ENCODE assay signal across 24 cellular contexts in genomic region chr4:76718806-76719205, GRCh38.
A peak's percentile ranks its signal among the peaks of the same experiment; 100 is the strongest.
DNase-seq lines count a peak whose midpoint lies in the region; ATAC-seq and TF ChIP-seq lines count a peak whose summit lies in the region.
"Had no signal": no experiment of that assay in that cellular context is flagged by ENCODE, and none has a peak within 500 bp of the region (broad histone marks: within the 10 kb centered on the region; RNA-seq: fewer than 3 reads in every experiment).

No MANE protein-coding gene starts in this region.

- ATAC-seq in GM23338 (peak; percentile 81), thoracic aorta (ENCODE audit: insufficient number of reproducible peaks, low FRiP score, low read depth) (no peak)
- no peak for ATAC-seq in activated naive CD4-positive, alpha-beta T cell treated with anti-CD3 and anti-CD28 coated beads, Interleukin-2, amount 50 U/mL, for 72 hours
- ATAC-seq: activated CD4-positive, CD25-positive, alpha-beta regulatory T cell treated with anti-CD3 and anti-CD28 coated beads, Interleukin-2, amount 50 U/mL, for 24 hours; activated CD8-positive, alpha-beta T cell treated with anti-CD3 and anti-CD28 coated beads for 36 hours; natural killer cell treated with Interleukin-12 subunit alpha and Interleukin-12 subunit beta and Interleukin-15 and Interleukin-18, amount 100 ng/mL, for 72 hours; pancreas; right cardiac atrium had no signal

- H3K27me3 Mint-ChIP-seq in GM23338 (ENCODE audit: insufficient read depth, low read depth, poor library complexity), result peaks cover 2% of the 10 kb centered on the region

- H3K4me3 ChIP-seq in GM23338 (no peak overlapping the region), dorsolateral prefrontal cortex (peak overlapping the region in 8 of 59 donors; percentile 1 to 20 (median 7)), thoracic aorta (peak overlapping the region; percentile 12)
- H3K4me3 ChIP-seq: adrenal gland, cardiac muscle cell, GM23248, pancreas, uterus had no signal

- intact Hi-C loops in dorsolateral prefrontal cortex (cut with DNase I), result no loop called here

- H3K9me2 ChIP-seq in GM23338 (ENCODE audit: insufficient read depth), result no peaks in the 10 kb centered on the region

- H3K4me3 Mint-ChIP-seq in GM23338, result 0 out of 3 replicates have a peak overlapping the region, but pooled peaks have one; percentile 12
- H3K4me3 Mint-ChIP-seq: activated CD8-positive, alpha-beta T cell treated with anti-CD3 and anti-CD28 coated beads for 36 hours; CD8-positive, alpha-beta memory T cell; natural killer cell treated with Interleukin-12 subunit alpha and Interleukin-12 subunit beta and Interleukin-15 and Interleukin-18, amount 100 ng/mL, for 72 hours had no signal

- H3K27ac ChIP-seq in GM23338 (ENCODE audit: low read depth), result no peak overlapping the region
- peak overlapping the region in 30 of 59 donors; percentile 9 to 61 (median 40) for H3K27ac ChIP-seq in dorsolateral prefrontal cortex
- peak overlapping the region; percentile 62 to 85 for H3K27ac ChIP-seq in thoracic aorta
- H3K27ac ChIP-seq: adrenal gland, cardiac muscle cell, GM23248, pancreas, uterus had no signal

- H2AFZ ChIP-seq in GM23338, result no peak overlapping the region
- H2AFZ ChIP-seq: GM23248 had no signal

- peak overlapping the region; percentile 43; the same call in 1 of the 2 replicates for H3K27ac Mint-ChIP-seq in GM23338
- no peak overlapping the region for H3K27ac Mint-ChIP-seq in activated naive CD4-positive, alpha-beta T cell treated with anti-CD3 and anti-CD28 coated beads, Interleukin-2, amount 50 U/mL, for 72 hours
- H3K27ac Mint-ChIP-seq: activated CD8-positive, alpha-beta T cell treated with anti-CD3 and anti-CD28 coated beads for 36 hours; CD8-positive, alpha-beta memory T cell; natural killer cell treated with Interleukin-12 subunit alpha and Interleukin-12 subunit beta and Interleukin-15 and Interleukin-18, amount 100 ng/mL, for 72 hours had no signal

- H3K27me3 ChIP-seq in GM23338 (ENCODE audit: insufficient read depth) (no peaks in the 10 kb centered on the region), dorsolateral prefrontal cortex (no peaks in the 10 kb centered on the region), thoracic aorta (replicated peaks; ENCODE audit: insufficient read depth) (no peaks in the 10 kb centered on the region)
- H3K27me3 ChIP-seq: adrenal gland, cardiac muscle cell, pancreas, uterus had no signal

- H3K36me3 Mint-ChIP-seq in GM23338 (ENCODE audit: low read depth), result peaks cover 11% of the 10 kb centered on the region
- no peaks in the 10 kb centered on the region for H3K36me3 Mint-ChIP-seq in activated naive CD4-positive, alpha-beta T cell treated with anti-CD3 and anti-CD28 coated beads, Interleukin-2, amount 50 U/mL, for 72 hours
- H3K36me3 Mint-ChIP-seq: CD8-positive, alpha-beta memory T cell; natural killer cell treated with Interleukin-12 subunit alpha and Interleukin-12 subunit beta and Interleukin-15 and Interleukin-18, amount 100 ng/mL, for 72 hours had no signal

- no peaks in the 10 kb centered on the region for H3K9me3 Mint-ChIP-seq in GM23338
- no peaks in the 10 kb centered on the region for H3K9me3 Mint-ChIP-seq in activated naive CD4-positive, alpha-beta T cell treated with anti-CD3 and anti-CD28 coated beads, Interleukin-2, amount 50 U/mL, for 72 hours
- H3K9me3 Mint-ChIP-seq: activated CD8-positive, alpha-beta T cell treated with anti-CD3 and anti-CD28 coated beads for 36 hours; natural killer cell treated with Interleukin-12 subunit alpha and Interleukin-12 subunit beta and Interleukin-15 and Interleukin-18, amount 100 ng/mL, for 72 hours had no signal

- H3K4me2 ChIP-seq in GM23338, result 0 out of 2 replicates have a peak overlapping the region, but pooled peaks have one; percentile 3

- peaks cover 78% of the 10 kb centered on the region for H3K79me2 ChIP-seq in GM23338 (replicated peaks; ENCODE audit: insufficient read depth)

- H4K20me1 ChIP-seq in GM23338 (replicated peaks; ENCODE audit: insufficient read depth), result peaks cover 33% of the 10 kb centered on the region

- no peaks in the 10 kb centered on the region for H3K9me3 ChIP-seq in thoracic aorta
- H3K9me3 ChIP-seq: adrenal gland, pancreas, uterus had no signal

- TF ChIP-seq CTCF in GM23338 (conservative IDR thresholded peaks at IDR 0.05; ENCODE audit: low read depth in 2 of 2), result peak in 1 of 2 experiments; percentile 29; a peak in 2 of 4 replicates
- TF ChIP-seq CTCF in dorsolateral prefrontal cortex (IDR thresholded peaks at IDR 0.05 in 54 of 56, conservative IDR thresholded peaks at IDR 0.05 in 2 of 56; ENCODE audit: low read depth in 1 of 56, partially characterized antibody in 56 of 56), result no peak
- TF ChIP-seq CTCF in thoracic aorta (IDR thresholded peaks at IDR 0.05), result no peak

- peaks cover 53% of the 10 kb centered on the region for H3K4me1 Mint-ChIP-seq in GM23338
- H3K4me1 Mint-ChIP-seq: CD8-positive, alpha-beta memory T cell had no signal

- no peaks in the 10 kb centered on the region for H3F3A ChIP-seq in GM23338 (replicated peaks; ENCODE audit: low read depth)

- H3K4me1 ChIP-seq in GM23338 (ENCODE audit: insufficient read depth) (peaks cover 61% of the 10 kb centered on the region), thoracic aorta (ENCODE audit: control insufficient read depth in 1 of 2, low read depth in 2 of 2) (peaks cover 47 to 79% of the 10 kb centered on the region in 2 donors)
- H3K4me1 ChIP-seq: uterus had no signal

- DNase-seq in GM23338 (ENCODE audit: low spot score), result peak; percentile 49
- peak; percentile 38 for DNase-seq in NCI-H69 (lab: John Stamatoyannopoulos, UW)
- peak in 1 of 10 donors; percentile 40 for DNase-seq in dorsolateral prefrontal cortex
- no peak for DNase-seq in thoracic aorta (ENCODE audit: low spot score)
- DNase-seq in NCI-H226, result no peak
- no peak for DNase-seq in activated naive CD4-positive, alpha-beta T cell treated with anti-CD3 and anti-CD28 coated beads, Interleukin-2, amount 50 U/mL, for 72 hours (ENCODE audit: low spot score in 2 of 2)
- DNase-seq in stimulated activated CD4-positive, alpha-beta T cell treated with anti-CD3 and anti-CD28 coated beads, Interleukin-4, amount 100 ng/mL, for 24 hours, result no peak
- DNase-seq: activated CD8-positive, alpha-beta T cell treated with anti-CD3 and anti-CD28 coated beads for 36 hours; activated gamma-delta T cell treated with Interleukin-2 at 50 U/mL for 16 hours; adrenal gland; CD8-positive, alpha-beta memory T cell; GM23248; KG1; midbrain; NCI-H1930; NCI-H2227 treated with DMSO at 0.1 percent for 48 hours; pancreas; right cardiac atrium; SHP77 treated with DMSO at 0.1 percent for 48 hours; SW 1271; uterus had no signal

- H3K36me3 ChIP-seq in GM23338 (ENCODE audit: insufficient read depth) (0 out of 2 replicates have a peak, but pooled peaks cover 4% of the 10 kb centered on the region), thoracic aorta (no peaks in the 10 kb centered on the region)
- H3K36me3 ChIP-seq: adrenal gland, cardiac muscle cell, pancreas, uterus had no signal

TF ChIP-seq in GM23338, 12 proteins besides CTCF, POLR2A, EP300 and RAD21 (continues in another document):
- TF ChIP-seq ZNF114 (CRISPR knock-in tag; IDR thresholded peaks at IDR 0.05), result no peak

Comparison
In these comparisons a context has a peak if more than half of its experiments do, and no peak if none do; other contexts are left out.
1. DNase-seq: peak in GM23338 (single experiment) and NCI-H69 (single experiment); none in thoracic aorta (single experiment), NCI-H226 (single experiment), activated naive CD4-positive, alpha-beta T cell treated with anti-CD3 and anti-CD28 coated beads, Interleukin-2, amount 50 U/mL, for 72 hours (0 of 2) and stimulated activated CD4-positive, alpha-beta T cell treated with anti-CD3 and anti-CD28 coated beads, Interleukin-4, amount 100 ng/mL, for 24 hours (single experiment).